ENCODE assay signal across 10 cellular contexts in genomic region chr11:34208266-34209135, GRCh38.
DNase-seq lines count a peak whose midpoint lies in the region; ATAC-seq, FAIRE-seq and TF ChIP-seq lines count a peak whose summit lies in the region.
"Had no signal": no experiment of that assay in that cellular context is flagged by ENCODE, and none has a peak within 500 bp of the region (broad histone marks: within the 10 kb centered on the region; RNA-seq: fewer than 3 reads in every experiment).

No MANE protein-coding gene starts in this region.

- H3K36me3 ChIP-seq in Panc1 (ENCODE audit: control insufficient read depth, insufficient read depth, low read length) (no peaks in the 10 kb centered on the region), small intestine (ENCODE audit: control insufficient read depth in 2 of 2, insufficient read depth in 2 of 2, low read length in 2 of 2) (no peaks in the 10 kb centered on the region), stomach (no peaks in the 10 kb centered on the region)

- H3K4me1 ChIP-seq in Panc1 (ENCODE audit: control insufficient read depth, insufficient read depth, low read length) (peaks cover 62% of the 10 kb centered on the region), small intestine (ENCODE audit: control insufficient read depth in 2 of 2, insufficient read depth in 1 of 2, low read depth in 1 of 2, low read length in 1 of 2) (no peaks in the 10 kb centered on the region), stomach (peaks cover 0 to 22% (median under 1%) of the 10 kb centered on the region in 4 donors)

- CTCF ChIA-PET in Panc1 (lab: Charles Lee), result interaction anchor here (1.1 kb wide), 1 partner anchor 34 kb away, joined by 7 read pairs; no protein-coding TSS in a partner anchor

- no peak for TF ChIP-seq CTCF in Panc1 (IDR thresholded peaks at IDR 0.05)
- TF ChIP-seq CTCF in endothelial cell (IDR thresholded peaks at IDR 0.05; ENCODE audit: unreplicated experiment), result no peak
- TF ChIP-seq CTCF in stomach (IDR thresholded peaks at IDR 0.05), result no peak

- WGBS in small intestine, 3 donors, result 72 to 75% (median 73%) methylated on average over 11 of the region's 11 CpGs
- 73 to 85% (median 80%) methylated on average over 11 of the region's 11 CpGs for WGBS in stomach, 5 donors

- POLR2A ChIA-PET in Panc1 (lab: Charles Lee), result no interaction called here

- H3K36me3 Mint-ChIP-seq in activated CD4-positive, alpha-beta T cell treated with anti-CD3 and anti-CD28 coated beads, Interleukin-2, amount 10 ng/mL, durations not matched to agents 24 days and 14 days (ENCODE audit: low read depth), result peaks cover under 1% of the 10 kb centered on the region
- H3K36me3 Mint-ChIP-seq in endothelial cell (ENCODE audit: low read depth, unreplicated experiment), result no peaks in the 10 kb centered on the region

- H3K27me3 ChIP-seq in Panc1 (ENCODE audit: control insufficient read depth, insufficient read depth, low read length) (no peaks in the 10 kb centered on the region), small intestine (ENCODE audit: control insufficient read depth in 2 of 2, insufficient read depth in 2 of 2, low read length in 2 of 2) (no peaks in the 10 kb centered on the region), stomach (no peaks in the 10 kb centered on the region)

- H3K27ac ChIP-seq in Panc1 (ENCODE audit: low read length) (peak overlapping the region; percentile 62; the same call in 1 of the 2 replicates), small intestine (ENCODE audit: low read depth in 1 of 2, low read length in 1 of 2) (no peak overlapping the region), stomach (no peak overlapping the region)

- H3K9me3 ChIP-seq in Panc1 (ENCODE audit: control insufficient read depth, insufficient read depth, low read depth, low read length) (no peaks in the 10 kb centered on the region), small intestine (ENCODE audit: control insufficient read depth, low read depth) (no peaks in the 10 kb centered on the region), stomach (no peaks in the 10 kb centered on the region)

- TF ChIP-seq POLR2A in stomach (IDR thresholded peaks at IDR 0.05), result no peak

- no peaks in the 10 kb centered on the region for H3K27me3 Mint-ChIP-seq in activated CD4-positive, alpha-beta T cell treated with anti-CD3 and anti-CD28 coated beads, Interleukin-2, amount 10 ng/mL, durations not matched to agents 24 days and 14 days
- H3K27me3 Mint-ChIP-seq in endothelial cell (ENCODE audit: unreplicated experiment), result peaks cover 15% of the 10 kb centered on the region

- intact Hi-C loops in activated CD4-positive, alpha-beta T cell treated with anti-CD3 and anti-CD28 coated beads, Interleukin-2, amount 10 ng/mL, durations not matched to agents 24 days and 14 days (cut with micrococcal nuclease), result no loop called here
- intact Hi-C loops in Panc1 (cut with micrococcal nuclease; ENCODE audit: unreplicated experiment), result no loop called here
- intact Hi-C loops in stomach (cut with DNase I; ENCODE audit: low total_unique reads), result no loop called here

- ATAC-seq in Panc1 (no peak), GM18858 (IDR thresholded peaks at IDR 0.05; ENCODE audit: unreplicated experiment) (no peak), HG03469 (IDR thresholded peaks at IDR 0.05; ENCODE audit: unreplicated experiment) (no peak)

- H3K4me3 Mint-ChIP-seq in activated CD4-positive, alpha-beta T cell treated with anti-CD3 and anti-CD28 coated beads, Interleukin-2, amount 10 ng/mL, durations not matched to agents 24 days and 14 days, result no peak overlapping the region
- peak overlapping the region; percentile 33 for H3K4me3 Mint-ChIP-seq in endothelial cell (ENCODE audit: unreplicated experiment)

- no peak for DNase-seq in activated CD4-positive, alpha-beta T cell treated with anti-CD3 and anti-CD28 coated beads, Interleukin-2, amount 10 ng/mL, durations not matched to agents 24 days and 14 days
- DNase-seq in activated CD4-positive, alpha-beta T cell treated with anti-CD3 and anti-CD28 coated beads, Interleukin-2, amount 50 U/mL, for 4 hours, result no peak
- DNase-seq in Panc1 (ENCODE audit: low read depth, low spot score) (no peak), endothelial cell (ENCODE audit: low spot score) (no peak), small intestine (peak; percentile 53), stomach (no peak)
- DNase-seq: central memory CD4-positive, alpha-beta T cell; NCI-H2171 had no signal

- H3K9me3 Mint-ChIP-seq in activated CD4-positive, alpha-beta T cell treated with anti-CD3 and anti-CD28 coated beads, Interleukin-2, amount 10 ng/mL, durations not matched to agents 24 days and 14 days, result no peaks in the 10 kb centered on the region
- no peaks in the 10 kb centered on the region for H3K9me3 Mint-ChIP-seq in endothelial cell (ENCODE audit: unreplicated experiment)

- H3K4me3 ChIP-seq in Panc1 (ENCODE audit: low read depth in 2 of 2, low read length in 2 of 2) (no peak overlapping the region), small intestine (ENCODE audit: low read depth in 1 of 2, low read length in 2 of 2) (no peak overlapping the region), stomach (no peak overlapping the region)

- in situ Hi-C loops in Panc1 (cut with HindIII; ENCODE audit: low pct_unique_long_range_greater_than_20kb, low sequenced_read_pairs), result no loop called here

- no TSS peak for BruUV-seq in Panc1 (replicated peaks; lab: Mats Ljungman, UMichigan)

- peaks cover 23% of the 10 kb centered on the region for H3K4me1 Mint-ChIP-seq in activated CD4-positive, alpha-beta T cell treated with anti-CD3 and anti-CD28 coated beads, Interleukin-2, amount 10 ng/mL, durations not matched to agents 24 days and 14 days
- H3K4me1 Mint-ChIP-seq in endothelial cell (ENCODE audit: unreplicated experiment), result peaks cover 60% of the 10 kb centered on the region

- peak overlapping the region; percentile 0 for H3K27ac Mint-ChIP-seq in activated CD4-positive, alpha-beta T cell treated with anti-CD3 and anti-CD28 coated beads, Interleukin-2, amount 10 ng/mL, durations not matched to agents 24 days and 14 days
- H3K27ac Mint-ChIP-seq in endothelial cell (ENCODE audit: unreplicated experiment), result peak overlapping the region; percentile 84

- TF ChIP-seq EP300 in stomach (IDR thresholded peaks at IDR 0.05), result no peak

- FAIRE-seq in small intestine (lab: Jason Lieb, UNC), result no peak
